ENCODE assay signal across 8 cellular contexts in the genomic region with DNA sequence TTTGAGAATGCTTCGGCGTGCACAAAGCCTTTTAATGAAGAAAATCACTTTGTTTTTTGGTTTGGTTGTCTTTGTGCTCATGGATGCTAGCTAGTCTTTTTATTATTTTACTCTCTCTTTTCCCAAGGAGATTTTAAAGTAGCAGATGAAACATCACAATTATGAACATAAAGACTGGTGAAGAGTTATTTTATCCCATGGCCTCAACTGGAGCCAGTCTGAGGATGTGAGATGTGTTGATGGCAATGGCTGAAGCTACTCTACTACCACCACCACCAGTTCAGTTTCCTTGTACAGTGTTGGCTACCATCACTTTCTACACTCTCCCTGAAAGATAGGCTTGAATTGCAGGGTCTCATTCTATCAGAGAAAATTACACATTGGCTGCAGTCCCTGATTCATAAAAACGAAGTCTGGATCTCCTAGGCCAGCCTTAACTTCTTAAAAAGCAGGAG. TPM values are rescaled to one million over a fixed set of nuclear protein-coding genes. Genes with fewer than 3 reads are reported as not detected.
DNase-seq lines count a peak whose midpoint lies in the region; ATAC-seq, FAIRE-seq and TF ChIP-seq lines count a peak whose summit lies in the region.

No MANE protein-coding gene starts in this region.

- peak overlapping the region; percentile 97 for H3K27ac ChIP-seq in CD4-positive, CD25-positive, alpha-beta regulatory T cell (ENCODE audit: insufficient read depth, low read length, poor library complexity, severe bottlenecking)
- H3K27ac ChIP-seq in Karpas-422 (ENCODE audit: low read length): no peak overlapping the region
- H3K27ac ChIP-seq in colonic mucosa: peak overlapping the region; percentile 99
- H3K27ac ChIP-seq in neural cell (ENCODE audit: low read length): peak overlapping the region; percentile 43
- peak overlapping the region in 2 of 4 donors; percentile 92 to 95 for H3K27ac ChIP-seq in pancreas

- no peak for ATAC-seq in CD4-positive, CD25-positive, alpha-beta regulatory T cell (ENCODE audit: low read depth in 2 of 2)
- ATAC-seq in pancreas (no peak), HG03135 (IDR thresholded peaks at IDR 0.05; ENCODE audit: unreplicated experiment) (no peak)

- FAIRE-seq in pancreas (lab: Jason Lieb, UNC): no peak

- H3K27ac Mint-ChIP-seq in CD4-positive, CD25-positive, alpha-beta regulatory T cell: peak overlapping the region; percentile 90 to 94 (median 91)

- peak overlapping the region; percentile 82 to 98 (median 94) for H3K4me3 Mint-ChIP-seq in CD4-positive, CD25-positive, alpha-beta regulatory T cell

- peaks cover 5% of the 10 kb centered on the region for H3K27me3 Mint-ChIP-seq in CD4-positive, CD25-positive, alpha-beta regulatory T cell

- no peaks in the 10 kb centered on the region for H3K9me3 ChIP-seq in CD4-positive, CD25-positive, alpha-beta regulatory T cell (ENCODE audit: control insufficient read depth in 2 of 2, low read length in 2 of 2)
- H3K9me3 ChIP-seq in Karpas-422 (ENCODE audit: low read length) (no peaks in the 10 kb centered on the region), colonic mucosa (no peaks in the 10 kb centered on the region), neural cell (ENCODE audit: low read length) (no peaks in the 10 kb centered on the region), pancreas (no peaks in the 10 kb centered on the region)

- no peak for DNase-seq in CD4-positive, CD25-positive, alpha-beta regulatory T cell
- DNase-seq in Karpas-422 (no peak), colonic mucosa (no peak), pancreas (no peak), SIG-M5 (lab: John Stamatoyannopoulos, UW) (no peak)
- no peak for DNase-seq in activated CD4-positive, CD25-positive, alpha-beta regulatory T cell (lab: John Stamatoyannopoulos, UW)

- peak overlapping the region; percentile 72 for H3K4me2 ChIP-seq in Karpas-422 (ENCODE audit: low read depth, low read length, poor library complexity, severe bottlenecking)
- H3K4me2 ChIP-seq in neural cell (ENCODE audit: low read length): peak overlapping the region; percentile 79

- 29 to 30% methylated on average over 3 of the region's 3 CpGs for WGBS in pancreas, 2 donors

- H3F3A ChIP-seq in neural cell (ENCODE audit: insufficient read depth, low read length, poor library complexity, severe bottlenecking): no peaks in the 10 kb centered on the region

- H3K36me3 ChIP-seq in CD4-positive, CD25-positive, alpha-beta regulatory T cell (ENCODE audit: control insufficient read depth, insufficient read depth, low read length): peaks cover 12% of the 10 kb centered on the region
- peaks cover 24% of the 10 kb centered on the region; the same call in 1 of the 2 replicates for H3K36me3 ChIP-seq in Karpas-422 (ENCODE audit: insufficient read depth, low read length)
- H3K36me3 ChIP-seq in colonic mucosa: no peaks in the 10 kb centered on the region
- no peaks in the 10 kb centered on the region for H3K36me3 ChIP-seq in neural cell (ENCODE audit: insufficient read depth, low read length)
- H3K36me3 ChIP-seq in pancreas: no peaks in the 10 kb centered on the region

- no peak for TF ChIP-seq RAD21 in neural cell (conservative IDR thresholded peaks at IDR 0.05)

- H4K20me1 ChIP-seq in Karpas-422 (ENCODE audit: insufficient read depth, low read depth, low read length) (peaks cover 12% of the 10 kb centered on the region), neural cell (ENCODE audit: insufficient read depth) (no peaks in the 10 kb centered on the region)

- H2AFZ ChIP-seq in Karpas-422 (ENCODE audit: low read length) (peak overlapping the region; percentile 97), neural cell (ENCODE audit: low read depth, low read length) (peak overlapping the region; percentile 97)

- H3K9ac ChIP-seq in Karpas-422 (ENCODE audit: low read length): peak overlapping the region; percentile 68
- H3K9ac ChIP-seq in colonic mucosa (ENCODE audit: low read depth in 2 of 2, low read length in 2 of 2): no peak overlapping the region
- H3K9ac ChIP-seq in neural cell (ENCODE audit: low read length): peak overlapping the region; percentile 27

- intact Hi-C loops in colonic mucosa (cut with DNase I): loop anchor here (10.0 kb wide), 1 partner anchor 191 kb away; a partner anchor contains a TSS
- intact Hi-C loops in pancreas (cut with DNase I): no loop called here

- TF ChIP-seq CTCF in colonic mucosa (IDR thresholded peaks at IDR 0.05) (no peak), neural cell (IDR thresholded peaks at IDR 0.05; ENCODE audit: poor library complexity, severe bottlenecking) (no peak), pancreas (IDR thresholded peaks at IDR 0.05) (no peak)

- peaks cover 9% of the 10 kb centered on the region for H3K36me3 Mint-ChIP-seq in CD4-positive, CD25-positive, alpha-beta regulatory T cell

- peaks cover 45% of the 10 kb centered on the region for H3K79me2 ChIP-seq in Karpas-422 (ENCODE audit: low read length)
- peaks cover 38% of the 10 kb centered on the region for H3K79me2 ChIP-seq in neural cell (replicated peaks; ENCODE audit: insufficient read depth, low read length)

- no peaks in the 10 kb centered on the region for H3K27me3 ChIP-seq in CD4-positive, CD25-positive, alpha-beta regulatory T cell (ENCODE audit: control insufficient read depth, insufficient read depth, low read length)
- H3K27me3 ChIP-seq in Karpas-422 (ENCODE audit: low read length) (no peaks in the 10 kb centered on the region), colonic mucosa (no peaks in the 10 kb centered on the region), neural cell (ENCODE audit: insufficient read depth, low read depth, low read length) (no peaks in the 10 kb centered on the region), pancreas (no peaks in the 10 kb centered on the region)

- no peaks in the 10 kb centered on the region for H3K9me3 Mint-ChIP-seq in CD4-positive, CD25-positive, alpha-beta regulatory T cell

- peak overlapping the region; percentile 94 for H3K4me3 ChIP-seq in CD4-positive, CD25-positive, alpha-beta regulatory T cell (ENCODE audit: low read depth, low read length)
- H3K4me3 ChIP-seq in Karpas-422 (ENCODE audit: low read length): peak overlapping the region; percentile 50; the same call in 1 of the 2 replicates
- peak overlapping the region; percentile 85 for H3K4me3 ChIP-seq in colonic mucosa
- peak overlapping the region; percentile 100 for H3K4me3 ChIP-seq in neural cell (ENCODE audit: low read length)
- H3K4me3 ChIP-seq in pancreas: peak overlapping the region in 2 of 4 donors; percentile 83 to 98

- 0 out of 2 replicates have a peak, but pooled peaks cover 2% of the 10 kb centered on the region for H3K9me2 ChIP-seq in Karpas-422 (replicated peaks; ENCODE audit: insufficient read depth, low read length)
- H3K9me2 ChIP-seq in neural cell (ENCODE audit: insufficient read depth, low read length): no peaks in the 10 kb centered on the region

- no peak for TF ChIP-seq EP300 in neural cell (conservative IDR thresholded peaks at IDR 0.05; ENCODE audit: poor library complexity, severe bottlenecking)

- peaks cover 41% of the 10 kb centered on the region for H3K4me1 ChIP-seq in CD4-positive, CD25-positive, alpha-beta regulatory T cell (ENCODE audit: control insufficient read depth, insufficient read depth, low read length, poor library complexity, severe bottlenecking)
- H3K4me1 ChIP-seq in Karpas-422 (ENCODE audit: low read length) (peaks cover 34% of the 10 kb centered on the region), colonic mucosa (peaks cover 9% of the 10 kb centered on the region), pancreas (peaks cover 23 to 24% (median 24%) of the 10 kb centered on the region in 3 donors)

- peaks cover 26 to 44% (median 38%) of the 10 kb centered on the region in 4 donors for H3K4me1 Mint-ChIP-seq in CD4-positive, CD25-positive, alpha-beta regulatory T cell

TF ChIP-seq in neural cell, 6 proteins besides CTCF, POLR2A, EP300 and RAD21:
- TF ChIP-seq, protein P1, sequence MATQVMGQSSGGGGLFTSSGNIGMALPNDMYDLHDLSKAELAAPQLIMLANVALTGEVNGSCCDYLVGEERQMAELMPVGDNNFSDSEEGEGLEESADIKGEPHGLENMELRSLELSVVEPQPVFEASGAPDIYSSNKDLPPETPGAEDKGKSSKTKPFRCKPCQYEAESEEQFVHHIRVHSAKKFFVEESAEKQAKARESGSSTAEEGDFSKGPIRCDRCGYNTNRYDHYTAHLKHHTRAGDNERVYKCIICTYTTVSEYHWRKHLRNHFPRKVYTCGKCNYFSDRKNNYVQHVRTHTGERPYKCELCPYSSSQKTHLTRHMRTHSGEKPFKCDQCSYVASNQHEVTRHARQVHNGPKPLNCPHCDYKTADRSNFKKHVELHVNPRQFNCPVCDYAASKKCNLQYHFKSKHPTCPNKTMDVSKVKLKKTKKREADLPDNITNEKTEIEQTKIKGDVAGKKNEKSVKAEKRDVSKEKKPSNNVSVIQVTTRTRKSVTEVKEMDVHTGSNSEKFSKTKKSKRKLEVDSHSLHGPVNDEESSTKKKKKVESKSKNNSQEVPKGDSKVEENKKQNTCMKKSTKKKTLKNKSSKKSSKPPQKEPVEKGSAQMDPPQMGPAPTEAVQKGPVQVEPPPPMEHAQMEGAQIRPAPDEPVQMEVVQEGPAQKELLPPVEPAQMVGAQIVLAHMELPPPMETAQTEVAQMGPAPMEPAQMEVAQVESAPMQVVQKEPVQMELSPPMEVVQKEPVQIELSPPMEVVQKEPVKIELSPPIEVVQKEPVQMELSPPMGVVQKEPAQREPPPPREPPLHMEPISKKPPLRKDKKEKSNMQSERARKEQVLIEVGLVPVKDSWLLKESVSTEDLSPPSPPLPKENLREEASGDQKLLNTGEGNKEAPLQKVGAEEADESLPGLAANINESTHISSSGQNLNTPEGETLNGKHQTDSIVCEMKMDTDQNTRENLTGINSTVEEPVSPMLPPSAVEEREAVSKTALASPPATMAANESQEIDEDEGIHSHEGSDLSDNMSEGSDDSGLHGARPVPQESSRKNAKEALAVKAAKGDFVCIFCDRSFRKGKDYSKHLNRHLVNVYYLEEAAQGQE (IDR thresholded peaks at IDR 0.05; ENCODE audit: borderline replicate concordance): peak; percentile 14
- TF ChIP-seq TAF1 (IDR thresholded peaks at IDR 0.05; ENCODE audit: low read depth) (no peak), SMC3 (conservative IDR thresholded peaks at IDR 0.05; ENCODE audit: poor library complexity) (no peak)

RNA-seq across cellular contexts. Expression of a gene that starts 0.5 kb away (rescaled TPM):
- 69.2 TPM for total RNA-seq in CD4-positive, CD25-positive, alpha-beta regulatory T cell
- polyA plus RNA-seq in CD4-positive, CD25-positive, alpha-beta regulatory T cell: 10 to 100 TPM; 21.6 to 33.4 (median 24.3) TPM
- total RNA-seq in Karpas-422 (2014; rRNA removed; shearing (Covaris generic); ENCODE audit: low replicate concordance): 54.1 and 99.9 TPM in 2 replicates
- total RNA-seq in colonic mucosa (10 to 100 TPM; 35.3 to 51.5 TPM), pancreas (10 to 100 TPM; 11.2 to 30.7 (median 16.7) TPM)
- polyA plus RNA-seq in neural cell (45.6 and 52.5 TPM in 2 replicates), pancreas (10 to 100 TPM; 11.9 to 12.8 TPM)
- polyA minus RNA-seq in neural cell: 72.1 and 86.1 TPM in 2 replicates

RNA-seq across cellular contexts. Expression of a gene that starts 33.7 kb away (rescaled TPM):
- total RNA-seq in CD4-positive, CD25-positive, alpha-beta regulatory T cell: not detected
- polyA plus RNA-seq in CD4-positive, CD25-positive, alpha-beta regulatory T cell: not detected
- not detected in 2 replicates for total RNA-seq in Karpas-422 (2014; rRNA removed; shearing (Covaris generic); ENCODE audit: low replicate concordance)
- total RNA-seq in colonic mucosa (under 1 TPM; 0.07 to 0.27 TPM), pancreas (under 1 TPM; 0.16 to 0.83 (median 0.41) TPM)
- polyA plus RNA-seq in neural cell (not detected in 2 replicates), pancreas (under 1 TPM; 0.16 to 0.19 TPM)
- not detected in 2 replicates for polyA minus RNA-seq in neural cell

Comparison
In these comparisons a context has a peak if more than half of its experiments do, and no peak if none do; other contexts are left out.
1. H3K9ac ChIP-seq: peak in Karpas-422 (single experiment) and neural cell (single experiment); none in colonic mucosa (0 of 2).